In the genomic region with DNA sequence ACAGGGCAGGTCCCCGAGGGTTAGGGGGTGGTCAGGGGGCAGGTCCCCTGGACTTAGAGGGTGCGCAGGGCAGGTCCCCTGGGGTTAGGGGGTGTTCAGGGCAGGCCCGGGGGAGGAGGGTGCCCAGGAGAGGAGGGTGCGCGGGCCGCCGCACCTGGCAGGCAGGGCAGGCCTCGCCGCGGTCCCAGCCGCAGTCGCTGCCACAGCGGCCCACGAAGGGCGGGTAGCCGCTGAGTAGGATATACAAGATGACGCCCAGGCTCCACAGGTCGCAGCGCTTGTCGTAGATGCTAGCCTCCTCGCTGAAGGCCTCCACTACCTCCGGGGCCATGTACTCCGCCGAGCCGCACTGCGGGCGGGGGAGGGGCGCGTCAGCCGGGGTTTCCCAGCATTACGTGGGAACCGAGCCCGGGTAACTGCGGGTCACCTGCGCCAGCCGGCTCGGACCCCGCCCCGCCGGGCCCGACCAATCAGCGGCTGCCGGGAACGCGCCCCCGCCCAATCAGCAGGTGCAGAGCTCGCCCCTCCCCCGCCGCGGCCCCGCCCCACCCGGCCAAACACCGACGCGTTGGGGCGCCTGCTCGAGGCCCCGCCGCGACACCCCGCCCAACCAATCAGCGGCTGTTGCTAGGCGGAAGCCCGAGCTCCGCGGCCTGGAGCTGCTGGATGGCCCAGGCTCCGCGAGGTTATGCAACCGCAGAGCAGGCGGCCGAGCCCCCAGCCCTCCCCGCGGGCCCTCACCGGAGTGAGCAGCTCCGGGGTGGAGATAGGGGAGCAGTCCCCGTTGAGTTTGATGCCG, we compare ENCODE assay signal across 1 cellular context.
TF ChIP-seq lines count a peak whose summit lies in the region.

No MANE protein-coding gene starts in this region.

TF ChIP-seq in K562, 482 proteins besides CTCF, POLR2A, EP300 and RAD21 (continued from another document and continues in another):
- TF ChIP-seq, protein P1, sequence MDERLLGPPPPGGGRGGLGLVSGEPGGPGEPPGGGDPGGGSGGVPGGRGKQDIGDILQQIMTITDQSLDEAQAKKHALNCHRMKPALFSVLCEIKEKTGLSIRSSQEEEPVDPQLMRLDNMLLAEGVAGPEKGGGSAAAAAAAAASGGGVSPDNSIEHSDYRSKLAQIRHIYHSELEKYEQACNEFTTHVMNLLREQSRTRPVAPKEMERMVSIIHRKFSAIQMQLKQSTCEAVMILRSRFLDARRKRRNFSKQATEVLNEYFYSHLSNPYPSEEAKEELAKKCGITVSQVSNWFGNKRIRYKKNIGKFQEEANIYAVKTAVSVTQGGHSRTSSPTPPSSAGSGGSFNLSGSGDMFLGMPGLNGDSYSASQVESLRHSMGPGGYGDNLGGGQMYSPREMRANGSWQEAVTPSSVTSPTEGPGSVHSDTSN (CRISPR knock-in tag; IDR thresholded peaks at IDR 0.05; ENCODE audit: low read depth): no peak
- TF ChIP-seq, protein P1 (tag; conservative IDR thresholded peaks at IDR 0.05; ENCODE audit: low read depth): no peak
- TF ChIP-seq, protein P2, sequence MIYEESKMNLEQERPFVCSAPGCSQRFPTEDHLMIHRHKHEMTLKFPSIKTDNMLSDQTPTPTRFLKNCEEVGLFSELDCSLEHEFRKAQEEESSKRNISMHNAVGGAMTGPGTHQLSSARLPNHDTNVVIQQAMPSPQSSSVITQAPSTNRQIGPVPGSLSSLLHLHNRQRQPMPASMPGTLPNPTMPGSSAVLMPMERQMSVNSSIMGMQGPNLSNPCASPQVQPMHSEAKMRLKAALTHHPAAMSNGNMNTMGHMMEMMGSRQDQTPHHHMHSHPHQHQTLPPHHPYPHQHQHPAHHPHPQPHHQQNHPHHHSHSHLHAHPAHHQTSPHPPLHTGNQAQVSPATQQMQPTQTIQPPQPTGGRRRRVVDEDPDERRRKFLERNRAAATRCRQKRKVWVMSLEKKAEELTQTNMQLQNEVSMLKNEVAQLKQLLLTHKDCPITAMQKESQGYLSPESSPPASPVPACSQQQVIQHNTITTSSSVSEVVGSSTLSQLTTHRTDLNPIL (CRISPR knock-in tag; IDR thresholded peaks at IDR 0.05): no peak
- TF ChIP-seq BRCA1 (IDR thresholded peaks at IDR 0.05): no peak
- TF ChIP-seq BRCA1 (CRISPR knock-in tag; IDR thresholded peaks at IDR 0.05): no peak
- no peak for TF ChIP-seq ARNT (IDR thresholded peaks at IDR 0.05)
- TF ChIP-seq ZNF217 (CRISPR knock-in tag; IDR thresholded peaks at IDR 0.05): no peak
- no peak for TF ChIP-seq ZNF551 (CRISPR knock-in tag; IDR thresholded peaks at IDR 0.05)
- TF ChIP-seq BDP1 (IDR thresholded peaks at IDR 0.05; ENCODE audit: insufficient read depth, insufficient read length): no peak
- TF ChIP-seq CHD4 (IDR thresholded peaks at IDR 0.05; ENCODE audit: insufficient read depth, insufficient replicate concordance, low read depth, low read length, poor library complexity, severe bottlenecking): no peak
- no peak for TF ChIP-seq PCBP1 (IDR thresholded peaks at IDR 0.05; ENCODE audit: low read depth, low read length, poor library complexity, severe bottlenecking)
- TF ChIP-seq, protein P3, sequence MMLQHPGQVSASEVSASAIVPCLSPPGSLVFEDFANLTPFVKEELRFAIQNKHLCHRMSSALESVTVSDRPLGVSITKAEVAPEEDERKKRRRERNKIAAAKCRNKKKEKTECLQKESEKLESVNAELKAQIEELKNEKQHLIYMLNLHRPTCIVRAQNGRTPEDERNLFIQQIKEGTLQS (IDR thresholded peaks at IDR 0.05): peak; percentile 82
- TF ChIP-seq, protein P3 (CRISPR knock-in tag; conservative IDR thresholded peaks at IDR 0.05): no peak
- no peak for TF ChIP-seq FUS (optimal IDR thresholded peaks at IDR 0.05; ENCODE audit: low read depth, low read length)
- TF ChIP-seq, protein P4, sequence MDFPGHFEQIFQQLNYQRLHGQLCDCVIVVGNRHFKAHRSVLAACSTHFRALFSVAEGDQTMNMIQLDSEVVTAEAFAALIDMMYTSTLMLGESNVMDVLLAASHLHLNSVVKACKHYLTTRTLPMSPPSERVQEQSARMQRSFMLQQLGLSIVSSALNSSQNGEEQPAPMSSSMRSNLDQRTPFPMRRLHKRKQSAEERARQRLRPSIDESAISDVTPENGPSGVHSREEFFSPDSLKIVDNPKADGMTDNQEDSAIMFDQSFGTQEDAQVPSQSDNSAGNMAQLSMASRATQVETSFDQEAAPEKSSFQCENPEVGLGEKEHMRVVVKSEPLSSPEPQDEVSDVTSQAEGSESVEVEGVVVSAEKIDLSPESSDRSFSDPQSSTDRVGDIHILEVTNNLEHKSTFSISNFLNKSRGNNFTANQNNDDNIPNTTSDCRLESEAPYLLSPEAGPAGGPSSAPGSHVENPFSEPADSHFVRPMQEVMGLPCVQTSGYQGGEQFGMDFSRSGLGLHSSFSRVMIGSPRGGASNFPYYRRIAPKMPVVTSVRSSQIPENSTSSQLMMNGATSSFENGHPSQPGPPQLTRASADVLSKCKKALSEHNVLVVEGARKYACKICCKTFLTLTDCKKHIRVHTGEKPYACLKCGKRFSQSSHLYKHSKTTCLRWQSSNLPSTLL (IDR thresholded peaks at IDR 0.05): no peak
- TF ChIP-seq ZFP1 (CRISPR knock-in tag; IDR thresholded peaks at IDR 0.05): no peak
- TF ChIP-seq ZNF408 (CRISPR knock-in tag; IDR thresholded peaks at IDR 0.05; ENCODE audit: low read depth): no peak
- peak; percentile 100 for TF ChIP-seq RFX5 (IDR thresholded peaks at IDR 0.05; ENCODE audit: low read depth, low read length)
- TF ChIP-seq NR4A1 (CRISPR knock-in tag; IDR thresholded peaks at IDR 0.05): 0 out of 2 replicates have a peak, but pooled peaks have one; percentile 34
- no peak for TF ChIP-seq NR4A1 (tag; IDR thresholded peaks at IDR 0.05)
- no peak for TF ChIP-seq RBM17 (IDR thresholded peaks at IDR 0.05; ENCODE audit: borderline replicate concordance, low read depth, low read length)
- TF ChIP-seq, protein P5, sequence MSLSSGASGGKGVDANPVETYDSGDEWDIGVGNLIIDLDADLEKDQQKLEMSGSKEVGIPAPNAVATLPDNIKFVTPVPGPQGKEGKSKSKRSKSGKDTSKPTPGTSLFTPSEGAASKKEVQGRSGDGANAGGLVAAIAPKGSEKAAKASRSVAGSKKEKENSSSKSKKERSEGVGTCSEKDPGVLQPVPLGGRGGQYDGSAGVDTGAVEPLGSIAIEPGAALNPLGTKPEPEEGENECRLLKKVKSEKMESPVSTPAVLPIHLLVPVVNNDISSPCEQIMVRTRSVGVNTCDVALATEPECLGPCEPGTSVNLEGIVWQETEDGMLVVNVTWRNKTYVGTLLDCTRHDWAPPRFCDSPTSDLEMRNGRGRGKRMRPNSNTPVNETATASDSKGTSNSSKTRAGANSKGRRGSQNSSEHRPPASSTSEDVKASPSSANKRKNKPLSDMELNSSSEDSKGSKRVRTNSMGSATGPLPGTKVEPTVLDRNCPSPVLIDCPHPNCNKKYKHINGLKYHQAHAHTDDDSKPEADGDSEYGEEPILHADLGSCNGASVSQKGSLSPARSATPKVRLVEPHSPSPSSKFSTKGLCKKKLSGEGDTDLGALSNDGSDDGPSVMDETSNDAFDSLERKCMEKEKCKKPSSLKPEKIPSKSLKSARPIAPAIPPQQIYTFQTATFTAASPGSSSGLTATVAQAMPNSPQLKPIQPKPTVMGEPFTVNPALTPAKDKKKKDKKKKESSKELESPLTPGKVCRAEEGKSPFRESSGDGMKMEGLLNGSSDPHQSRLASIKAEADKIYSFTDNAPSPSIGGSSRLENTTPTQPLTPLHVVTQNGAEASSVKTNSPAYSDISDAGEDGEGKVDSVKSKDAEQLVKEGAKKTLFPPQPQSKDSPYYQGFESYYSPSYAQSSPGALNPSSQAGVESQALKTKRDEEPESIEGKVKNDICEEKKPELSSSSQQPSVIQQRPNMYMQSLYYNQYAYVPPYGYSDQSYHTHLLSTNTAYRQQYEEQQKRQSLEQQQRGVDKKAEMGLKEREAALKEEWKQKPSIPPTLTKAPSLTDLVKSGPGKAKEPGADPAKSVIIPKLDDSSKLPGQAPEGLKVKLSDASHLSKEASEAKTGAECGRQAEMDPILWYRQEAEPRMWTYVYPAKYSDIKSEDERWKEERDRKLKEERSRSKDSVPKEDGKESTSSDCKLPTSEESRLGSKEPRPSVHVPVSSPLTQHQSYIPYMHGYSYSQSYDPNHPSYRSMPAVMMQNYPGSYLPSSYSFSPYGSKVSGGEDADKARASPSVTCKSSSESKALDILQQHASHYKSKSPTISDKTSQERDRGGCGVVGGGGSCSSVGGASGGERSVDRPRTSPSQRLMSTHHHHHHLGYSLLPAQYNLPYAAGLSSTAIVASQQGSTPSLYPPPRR (CRISPR knock-in tag; IDR thresholded peaks at IDR 0.05; ENCODE audit: borderline replicate concordance): no peak
- TF ChIP-seq ZBTB7A (IDR thresholded peaks at IDR 0.05; ENCODE audit: borderline replicate concordance, control insufficient read depth, low read depth, low read length): peak; percentile 89; the same call in 1 of the 2 replicates
- no peak for TF ChIP-seq ZNF347 (CRISPR knock-in tag; IDR thresholded peaks at IDR 0.05; ENCODE audit: low read depth)
- TF ChIP-seq, protein P6, sequence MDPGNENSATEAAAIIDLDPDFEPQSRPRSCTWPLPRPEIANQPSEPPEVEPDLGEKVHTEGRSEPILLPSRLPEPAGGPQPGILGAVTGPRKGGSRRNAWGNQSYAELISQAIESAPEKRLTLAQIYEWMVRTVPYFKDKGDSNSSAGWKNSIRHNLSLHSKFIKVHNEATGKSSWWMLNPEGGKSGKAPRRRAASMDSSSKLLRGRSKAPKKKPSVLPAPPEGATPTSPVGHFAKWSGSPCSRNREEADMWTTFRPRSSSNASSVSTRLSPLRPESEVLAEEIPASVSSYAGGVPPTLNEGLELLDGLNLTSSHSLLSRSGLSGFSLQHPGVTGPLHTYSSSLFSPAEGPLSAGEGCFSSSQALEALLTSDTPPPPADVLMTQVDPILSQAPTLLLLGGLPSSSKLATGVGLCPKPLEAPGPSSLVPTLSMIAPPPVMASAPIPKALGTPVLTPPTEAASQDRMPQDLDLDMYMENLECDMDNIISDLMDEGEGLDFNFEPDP (CRISPR knock-in tag; IDR thresholded peaks at IDR 0.05): no peak
- no peak for TF ChIP-seq MTA1 (IDR thresholded peaks at IDR 0.05; ENCODE audit: borderline replicate concordance)
- TF ChIP-seq CXXC5 (CRISPR knock-in tag; IDR thresholded peaks at IDR 0.05): peak; percentile 88
- TF ChIP-seq NFXL1 (CRISPR knock-in tag; IDR thresholded peaks at IDR 0.05): no peak
- no peak for TF ChIP-seq SMARCB1 (IDR thresholded peaks at IDR 0.05; ENCODE audit: insufficient read length, low read depth)
- no peak for TF ChIP-seq ZNF324 (CRISPR knock-in tag; IDR thresholded peaks at IDR 0.05)
- no peak; the same call in 1 of the 2 replicates for TF ChIP-seq ZNF282 (CRISPR knock-in tag; IDR thresholded peaks at IDR 0.05)
- TF ChIP-seq, protein P7, sequence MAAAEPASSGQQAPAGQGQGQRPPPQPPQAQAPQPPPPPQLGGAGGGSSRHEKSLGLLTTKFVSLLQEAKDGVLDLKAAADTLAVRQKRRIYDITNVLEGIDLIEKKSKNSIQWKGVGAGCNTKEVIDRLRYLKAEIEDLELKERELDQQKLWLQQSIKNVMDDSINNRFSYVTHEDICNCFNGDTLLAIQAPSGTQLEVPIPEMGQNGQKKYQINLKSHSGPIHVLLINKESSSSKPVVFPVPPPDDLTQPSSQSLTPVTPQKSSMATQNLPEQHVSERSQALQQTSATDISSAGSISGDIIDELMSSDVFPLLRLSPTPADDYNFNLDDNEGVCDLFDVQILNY (CRISPR knock-in tag; IDR thresholded peaks at IDR 0.05): no peak
- TF ChIP-seq POU5F1 (IDR thresholded peaks at IDR 0.05; ENCODE audit: borderline replicate concordance, low read depth, low read length, partially characterized antibody): no peak
- TF ChIP-seq, protein P8, sequence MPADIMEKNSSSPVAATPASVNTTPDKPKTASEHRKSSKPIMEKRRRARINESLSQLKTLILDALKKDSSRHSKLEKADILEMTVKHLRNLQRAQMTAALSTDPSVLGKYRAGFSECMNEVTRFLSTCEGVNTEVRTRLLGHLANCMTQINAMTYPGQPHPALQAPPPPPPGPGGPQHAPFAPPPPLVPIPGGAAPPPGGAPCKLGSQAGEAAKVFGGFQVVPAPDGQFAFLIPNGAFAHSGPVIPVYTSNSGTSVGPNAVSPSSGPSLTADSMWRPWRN (IDR thresholded peaks at IDR 0.05; ENCODE audit: low read depth): no peak
- TF ChIP-seq, protein P9, sequence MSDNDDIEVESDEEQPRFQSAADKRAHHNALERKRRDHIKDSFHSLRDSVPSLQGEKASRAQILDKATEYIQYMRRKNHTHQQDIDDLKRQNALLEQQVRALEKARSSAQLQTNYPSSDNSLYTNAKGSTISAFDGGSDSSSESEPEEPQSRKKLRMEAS (CRISPR knock-in tag; IDR thresholded peaks at IDR 0.05): peak; percentile 79
- no peak for TF ChIP-seq ZNF445 (CRISPR knock-in tag; IDR thresholded peaks at IDR 0.05; ENCODE audit: low read depth)
- TF ChIP-seq ZNF79 (CRISPR knock-in tag; IDR thresholded peaks at IDR 0.05; ENCODE audit: low read depth): no peak
- TF ChIP-seq, protein P10, sequence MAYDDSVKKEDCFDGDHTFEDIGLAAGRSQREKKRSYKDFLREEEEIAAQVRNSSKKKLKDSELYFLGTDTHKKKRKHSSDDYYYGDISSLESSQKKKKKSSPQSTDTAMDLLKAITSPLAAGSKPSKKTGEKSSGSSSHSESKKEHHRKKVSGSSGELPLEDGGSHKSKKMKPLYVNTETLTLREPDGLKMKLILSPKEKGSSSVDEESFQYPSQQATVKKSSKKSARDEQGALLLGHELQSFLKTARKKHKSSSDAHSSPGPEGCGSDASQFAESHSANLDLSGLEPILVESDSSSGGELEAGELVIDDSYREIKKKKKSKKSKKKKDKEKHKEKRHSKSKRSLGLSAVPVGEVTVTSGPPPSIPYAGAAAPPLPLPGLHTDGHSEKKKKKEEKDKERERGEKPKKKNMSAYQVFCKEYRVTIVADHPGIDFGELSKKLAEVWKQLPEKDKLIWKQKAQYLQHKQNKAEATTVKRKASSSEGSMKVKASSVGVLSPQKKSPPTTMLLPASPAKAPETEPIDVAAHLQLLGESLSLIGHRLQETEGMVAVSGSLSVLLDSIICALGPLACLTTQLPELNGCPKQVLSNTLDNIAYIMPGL (CRISPR knock-in tag; IDR thresholded peaks at IDR 0.05): no peak
- TF ChIP-seq, protein P11, sequence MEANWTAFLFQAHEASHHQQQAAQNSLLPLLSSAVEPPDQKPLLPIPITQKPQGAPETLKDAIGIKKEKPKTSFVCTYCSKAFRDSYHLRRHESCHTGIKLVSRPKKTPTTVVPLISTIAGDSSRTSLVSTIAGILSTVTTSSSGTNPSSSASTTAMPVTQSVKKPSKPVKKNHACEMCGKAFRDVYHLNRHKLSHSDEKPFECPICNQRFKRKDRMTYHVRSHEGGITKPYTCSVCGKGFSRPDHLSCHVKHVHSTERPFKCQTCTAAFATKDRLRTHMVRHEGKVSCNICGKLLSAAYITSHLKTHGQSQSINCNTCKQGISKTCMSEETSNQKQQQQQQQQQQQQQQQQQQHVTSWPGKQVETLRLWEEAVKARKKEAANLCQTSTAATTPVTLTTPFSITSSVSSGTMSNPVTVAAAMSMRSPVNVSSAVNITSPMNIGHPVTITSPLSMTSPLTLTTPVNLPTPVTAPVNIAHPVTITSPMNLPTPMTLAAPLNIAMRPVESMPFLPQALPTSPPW (CRISPR knock-in tag; IDR thresholded peaks at IDR 0.05): peak; percentile 92
